ENCODE assay signal across 21 cellular contexts in genomic region chr2:147569426-147569825, GRCh38.
"Had no signal": no experiment of that assay in that cellular context is flagged by ENCODE, and none has a peak within 500 bp of the region (broad histone marks: within the 10 kb centered on the region; RNA-seq: fewer than 3 reads in every experiment).

No MANE protein-coding gene starts in this region.

- H3K27me3 ChIP-seq: SJSA1 had no signal

- H3K9ac ChIP-seq: KMS-11 had no signal

- FAIRE-seq: HepG2, K562, RCC 7860 had no signal

- H3K4me3 ChIP-seq: K562, SJSA1, SK-N-MC had no signal

- DNase-seq: Kasumi-1, NCI-H1092, NCI-H1105 treated with DMSO at 0.1 percent for 48 hours, NCI-H1417 treated with DMSO at 0.1 percent for 48 hours, NCI-H146, NCI-H1694 treated with DMSO at 0.1 percent for 48 hours, NCI-H1930, NCI-H2081 treated with DMSO at 0.1 percent for 48 hours, NCI-H2227 treated with DMSO at 0.1 percent for 48 hours, NCI-H524 treated with DMSO at 0.1 percent for 48 hours, NCI-H69, NCI-H774, Right ventricle myocardium superior, RPMI8226, SIG-M5 had no signal

- H3K4me1 ChIP-seq: SJSA1 had no signal

- H3K9me3 ChIP-seq: SJSA1 had no signal

- H3K4me2 ChIP-seq: KMS-11 had no signal

- ATAC-seq: HepG2, K562 had no signal

- H3K27ac ChIP-seq: KMS-11, SJSA1, SK-N-MC had no signal

- H3K36me3 ChIP-seq: SJSA1 had no signal
